Comparison of ENCODE assay signal across 1 cellular context in genomic region chr10:122310311-122311050, GRCh38.
TF ChIP-seq lines count a peak whose summit lies in the region.

No MANE protein-coding gene starts in this region.

TF ChIP-seq in HepG2, 621 proteins besides CTCF, POLR2A, EP300 and RAD21 (continued from another document and continues in another):
- 0 out of 2 replicates have a peak, but pooled peaks have one; percentile 47 for TF ChIP-seq TIGD3 (CRISPR knock-in tag; IDR thresholded peaks at IDR 0.05; ENCODE audit: borderline replicate concordance)
- TF ChIP-seq SNAI1 (CRISPR knock-in tag; IDR thresholded peaks at IDR 0.05; ENCODE audit: borderline replicate concordance): no peak
- peak; percentile 90 for TF ChIP-seq CBX5 (CRISPR knock-in tag; IDR thresholded peaks at IDR 0.05; ENCODE audit: borderline replicate concordance)
- TF ChIP-seq YY1 (IDR thresholded peaks at IDR 0.05; ENCODE audit: insufficient read depth, insufficient replicate concordance, low read depth, low read length): peak; percentile 70
- no peak for TF ChIP-seq PCBP1 (IDR thresholded peaks at IDR 0.05; ENCODE audit: borderline replicate concordance, low read depth, low read length)
- TF ChIP-seq SAP130 (CRISPR knock-in tag; IDR thresholded peaks at IDR 0.05; ENCODE audit: low read depth): peak; percentile 71
- peak; percentile 24; the same call in 1 of the 2 replicates for TF ChIP-seq ZNF343 (CRISPR knock-in tag; IDR thresholded peaks at IDR 0.05)
- peak; percentile 76; the same call in 1 of the 2 replicates for TF ChIP-seq ARID4A (CRISPR knock-in tag; IDR thresholded peaks at IDR 0.05; ENCODE audit: borderline replicate concordance)
- peak; percentile 87 for TF ChIP-seq AHDC1 (CRISPR knock-in tag; IDR thresholded peaks at IDR 0.05; ENCODE audit: borderline replicate concordance)
- TF ChIP-seq PHF21A (CRISPR knock-in tag; IDR thresholded peaks at IDR 0.05): peak; percentile 97
- no peak; the same call in 1 of the 2 replicates for TF ChIP-seq NKX3-1 (CRISPR knock-in tag; IDR thresholded peaks at IDR 0.05)
- 0 out of 2 replicates have a peak, but pooled peaks have one; percentile 50 for TF ChIP-seq ZNF124 (CRISPR knock-in tag; IDR thresholded peaks at IDR 0.05)
- TF ChIP-seq PATZ1 (CRISPR knock-in tag; IDR thresholded peaks at IDR 0.05): peak; percentile 66
- no peak for TF ChIP-seq ZNF326 (CRISPR knock-in tag; IDR thresholded peaks at IDR 0.05; ENCODE audit: borderline replicate concordance)
- no peak for TF ChIP-seq TEAD2 (CRISPR knock-in tag; IDR thresholded peaks at IDR 0.05)
- no peak for TF ChIP-seq ZNF576 (CRISPR knock-in tag; IDR thresholded peaks at IDR 0.05)
- TF ChIP-seq KDM4B (CRISPR knock-in tag; IDR thresholded peaks at IDR 0.05): peak; percentile 88
- peak; percentile 85; the same call in 1 of the 2 replicates for TF ChIP-seq ZSCAN29 (CRISPR knock-in tag; conservative IDR thresholded peaks at IDR 0.05)
- peak; percentile 91; the same call in 1 of the 2 replicates for TF ChIP-seq ZNF670 (CRISPR knock-in tag; IDR thresholded peaks at IDR 0.05; ENCODE audit: borderline replicate concordance)
- TF ChIP-seq FOXJ3 (CRISPR knock-in tag; IDR thresholded peaks at IDR 0.05; ENCODE audit: borderline replicate concordance): peak; percentile 34; the same call in 1 of the 2 replicates
- 0 out of 2 replicates have a peak, but pooled peaks have one; percentile 61 for TF ChIP-seq ZKSCAN5 (CRISPR knock-in tag; IDR thresholded peaks at IDR 0.05)
- peak; percentile 57; the same call in 1 of the 2 replicates for TF ChIP-seq ZNF296 (CRISPR knock-in tag; conservative IDR thresholded peaks at IDR 0.05)
- peak; percentile 50; the same call in 1 of the 2 replicates for TF ChIP-seq SSRP1 (CRISPR knock-in tag; IDR thresholded peaks at IDR 0.05)
- TF ChIP-seq NR2F6 (IDR thresholded peaks at IDR 0.05): peak; percentile 89
- peak; percentile 92 for TF ChIP-seq NR2F6 (CRISPR knock-in tag; IDR thresholded peaks at IDR 0.05)
- no peak for TF ChIP-seq ZUFSP (CRISPR knock-in tag; IDR thresholded peaks at IDR 0.05; ENCODE audit: borderline replicate concordance)
- TF ChIP-seq STAT6 (CRISPR knock-in tag; IDR thresholded peaks at IDR 0.05; ENCODE audit: borderline replicate concordance): peak; percentile 40; the same call in 1 of the 2 replicates
- TF ChIP-seq ZNF225 (CRISPR knock-in tag; IDR thresholded peaks at IDR 0.05): no peak
- 0 out of 2 replicates have a peak, but pooled peaks have one; percentile 24 for TF ChIP-seq KLF9 (CRISPR knock-in tag; IDR thresholded peaks at IDR 0.05; ENCODE audit: low read depth)
- peak; percentile 88 for TF ChIP-seq MEF2D (CRISPR knock-in tag; IDR thresholded peaks at IDR 0.05)
- peak; percentile 87 for TF ChIP-seq DMAP1 (CRISPR knock-in tag; IDR thresholded peaks at IDR 0.05)
- peak; percentile 76 for TF ChIP-seq MED13 (CRISPR knock-in tag; IDR thresholded peaks at IDR 0.05)
- TF ChIP-seq PHF5A (CRISPR knock-in tag; IDR thresholded peaks at IDR 0.05; ENCODE audit: low read depth, unreplicated experiment): peak; percentile 94
